In the genomic region with DNA sequence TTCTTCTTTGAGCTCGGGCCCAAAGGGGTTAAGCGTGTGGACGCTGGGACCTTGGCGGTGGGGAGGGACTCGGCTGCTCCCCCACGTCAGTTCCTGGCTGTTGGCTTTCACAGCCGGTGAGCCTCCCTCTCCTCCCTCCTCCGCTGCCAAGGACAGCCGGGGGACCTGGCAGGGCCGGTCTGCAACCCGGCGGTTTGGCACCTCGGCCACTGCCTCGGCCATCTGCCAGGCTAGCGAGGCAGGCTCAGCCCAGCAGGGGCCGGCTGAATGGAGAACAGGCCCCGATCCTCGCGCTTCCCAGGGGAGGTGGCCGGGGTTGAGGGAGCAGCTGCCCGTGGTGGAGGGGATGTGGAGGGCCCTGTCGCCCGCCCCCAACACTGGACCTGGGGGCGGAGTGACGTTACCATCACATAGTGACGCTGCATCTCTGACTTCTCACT, we compare ENCODE assay signal across 10 cellular contexts. TPM values are rescaled to one million over a fixed set of nuclear protein-coding genes. Genes with fewer than 3 reads are reported as not detected.
DNase-seq lines count a peak whose midpoint lies in the region; ATAC-seq and TF ChIP-seq lines count a peak whose summit lies in the region.
"Had no signal": no experiment of that assay in that cellular context is flagged by ENCODE, and none has a peak within 500 bp of the region (broad histone marks: within the 10 kb centered on the region; RNA-seq: fewer than 3 reads in every experiment).

No MANE protein-coding gene starts in this region.

- TF ChIP-seq CTCF in brain (conservative IDR thresholded peaks at IDR 0.05) (no peak), CD14-positive monocyte (IDR thresholded peaks at IDR 0.05) (no peak)

- H3K9me3 Mint-ChIP-seq in brain: no peaks in the 10 kb centered on the region
- no peaks in the 10 kb centered on the region for H3K9me3 Mint-ChIP-seq in CD14-positive monocyte
- H3K9me3 Mint-ChIP-seq: stimulated activated naive CD8-positive, alpha-beta T cell treated with anti-CD3 and anti-CD28 coated beads, Interleukin-15, Interleukin-2, amounts not matched to agents 100 ng/mL and 50 ng/mL, for 24 hours had no signal

- peaks cover 57% of the 10 kb centered on the region for H3K4me1 Mint-ChIP-seq in brain
- peaks cover 19% of the 10 kb centered on the region for H3K4me1 Mint-ChIP-seq in CD14-positive monocyte

- intact Hi-C loops in left colon (cut with DNase I, micrococcal nuclease): no loop called here
- intact Hi-C loops in CD14-positive monocyte (cut with micrococcal nuclease): no loop called here

- peak; percentile 24; the same call in 1 of the 2 replicates for TF ChIP-seq RAD21 in Ishikawa (IDR thresholded peaks at IDR 0.05; ENCODE audit: low read depth)

- peaks cover 56% of the 10 kb centered on the region for H3K36me3 Mint-ChIP-seq in brain
- H3K36me3 Mint-ChIP-seq in CD14-positive monocyte: peaks cover 47 to 74% of the 10 kb centered on the region in 2 donors

- H3K4me3 Mint-ChIP-seq in brain (peak overlapping the region; percentile 51 to 78 (median 67)), CD14-positive monocyte (no peak overlapping the region)
- H3K4me3 Mint-ChIP-seq: stimulated activated naive CD8-positive, alpha-beta T cell treated with anti-CD3 and anti-CD28 coated beads, Interleukin-15, Interleukin-2, amounts not matched to agents 100 ng/mL and 50 ng/mL, for 24 hours had no signal

- peak overlapping the region; percentile 16 for H3K27ac ChIP-seq in substantia nigra (ENCODE audit: low read depth, low read length, poor library complexity, severe bottlenecking)
- H3K27ac ChIP-seq: HL-60 had no signal

- H3K27me3 Mint-ChIP-seq in brain: peaks cover 1% of the 10 kb centered on the region
- peaks cover 0 to 4% (median 2%) of the 10 kb centered on the region in 3 donors for H3K27me3 Mint-ChIP-seq in CD14-positive monocyte (ENCODE audit: low read depth in 3 of 3)
- H3K27me3 Mint-ChIP-seq: stimulated activated naive CD8-positive, alpha-beta T cell treated with anti-CD3 and anti-CD28 coated beads, Interleukin-15, Interleukin-2, amounts not matched to agents 100 ng/mL and 50 ng/mL, for 24 hours had no signal

- H3K27ac Mint-ChIP-seq in brain: peak overlapping the region in 4 of 5 experiments; percentile 88 to 94 (median 92)
- no peak overlapping the region for H3K27ac Mint-ChIP-seq in CD14-positive monocyte

- ATAC-seq in left colon: peak; percentile 20
- no peak for ATAC-seq in HG02938 (IDR thresholded peaks at IDR 0.05; ENCODE audit: unreplicated experiment)

- peak; percentile 92 for TF ChIP-seq EP300 in Ishikawa (IDR thresholded peaks at IDR 0.05; ENCODE audit: borderline replicate concordance)

- DNase-seq in left colon (peak; percentile 59 to 77), substantia nigra (lab: John Stamatoyannopoulos, UW) (peak in 44 of 49 donors; percentile 13 to 93 (median 60)), HPDE6-E6E7 (ENCODE audit: extremely low spot score) (no peak), T-helper 9 cell (no peak), CD14-positive monocyte (ENCODE audit: low spot score) (no peak)

TF ChIP-seq in Ishikawa, 13 proteins besides CTCF, POLR2A, EP300 and RAD21:
- TF ChIP-seq CEBPB (IDR thresholded peaks at IDR 0.05): no peak
- peak; percentile 93 for TF ChIP-seq TCF12 (IDR thresholded peaks at IDR 0.05; ENCODE audit: low read depth)
- no peak for TF ChIP-seq USF1 (IDR thresholded peaks at IDR 0.05)
- TF ChIP-seq FOXM1 (IDR thresholded peaks at IDR 0.05; ENCODE audit: borderline replicate concordance, low read depth): peak; percentile 61; the same call in 1 of the 2 replicates
- TF ChIP-seq REST (IDR thresholded peaks at IDR 0.05; ENCODE audit: low read depth): no peak
- TF ChIP-seq, protein P1, sequence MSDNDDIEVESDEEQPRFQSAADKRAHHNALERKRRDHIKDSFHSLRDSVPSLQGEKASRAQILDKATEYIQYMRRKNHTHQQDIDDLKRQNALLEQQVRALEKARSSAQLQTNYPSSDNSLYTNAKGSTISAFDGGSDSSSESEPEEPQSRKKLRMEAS (IDR thresholded peaks at IDR 0.05): peak; percentile 86
- TF ChIP-seq TAF1 (IDR thresholded peaks at IDR 0.05; ENCODE audit: low read depth): peak; percentile 23; the same call in 1 of the 2 replicates
- no peak for TF ChIP-seq CREB1 (IDR thresholded peaks at IDR 0.05; ENCODE audit: low read depth)
- TF ChIP-seq NFIC (IDR thresholded peaks at IDR 0.05): peak; percentile 99
- peak; percentile 53; the same call in 1 of the 2 replicates for TF ChIP-seq EGR1 (IDR thresholded peaks at IDR 0.05)
- TF ChIP-seq TEAD4 (IDR thresholded peaks at IDR 0.05): peak; percentile 75
- peak; percentile 68; the same call in 1 of the 2 replicates for TF ChIP-seq YY1 (IDR thresholded peaks at IDR 0.05; ENCODE audit: low read depth)
- TF ChIP-seq ZBTB7A (IDR thresholded peaks at IDR 0.05; ENCODE audit: low read depth): peak; percentile 95
TF ChIP-seq in Ishikawa: peak in this region for 9.

RNA-seq across cellular contexts. Expression of gene TLE5, which starts 5.0 kb away (rescaled TPM):
- 1,738 TPM for polyA plus RNA-seq in brain (ENCODE audit: insufficient read depth, low read depth, low replicate concordance)
- 100 to 1,000 TPM; 427 to 487 TPM for total RNA-seq in left colon
- polyA plus RNA-seq in CD14-positive monocyte: 10 to 100 TPM; 27.5 to 34.4 TPM

RNA-seq across cellular contexts. Expression of gene TLE2, which starts 28.2 kb away (rescaled TPM):
- polyA plus RNA-seq in brain (ENCODE audit: insufficient read depth, low read depth, low replicate concordance) (139 TPM), CD14-positive monocyte (not detected)
- 10 to 100 TPM; 32.9 to 47.9 TPM for total RNA-seq in left colon

RNA-seq across cellular contexts. Expression of gene GNA11, which starts 36.9 kb away (rescaled TPM):
- polyA plus RNA-seq in brain (ENCODE audit: insufficient read depth, low read depth, low replicate concordance) (130 TPM), CD14-positive monocyte (under 1 TPM; 0.25 to 0.37 TPM)
- 100 to 1,000 TPM; 215 to 248 TPM for total RNA-seq in left colon

Comparison
In these comparisons a context has a peak if more than half of its experiments do, and no peak if none do; other contexts are left out.
1. H3K27ac Mint-ChIP-seq: peak in brain (4 of 5); none in CD14-positive monocyte (0 of 7).
2. H3K4me3 Mint-ChIP-seq: peak in brain (5 of 5); none in CD14-positive monocyte (0 of 2).
3. DNase-seq: peak in left colon (2 of 2) and substantia nigra (44 of 49); none in HPDE6-E6E7 (single experiment), T-helper 9 cell (single experiment) and CD14-positive monocyte (single experiment).
4. RNA of gene TLE5, which starts 5.0 kb away (polyA plus RNA-seq): 1,738 TPM in brain (single experiment); 27.5 to 34.4 TPM in CD14-positive monocyte; every median in the first group is over 10 times any median in the second.
5. RNA of gene TLE2, which starts 28.2 kb away (polyA plus RNA-seq): 139 TPM in brain (single experiment); not detected in CD14-positive monocyte; every median in the first group is over 100 times any median in the second.
6. RNA of gene GNA11, which starts 36.9 kb away (polyA plus RNA-seq): 130 TPM in brain (single experiment); 0.25 to 0.37 TPM in CD14-positive monocyte; every median in the first group is over 10 times any median in the second.